ENCODE assay signal across 9 cellular contexts in genomic region chr4:602559-602942, GRCh38. TPM values are rescaled to one million over a fixed set of nuclear protein-coding genes. Genes with fewer than 3 reads are reported as not detected.
DNase-seq lines count a peak whose midpoint lies in the region; ATAC-seq and TF ChIP-seq lines count a peak whose summit lies in the region.
"Had no signal": no experiment of that assay in that cellular context is flagged by ENCODE, and none has a peak within 500 bp of the region (broad histone marks: within the 10 kb centered on the region; RNA-seq: fewer than 3 reads in every experiment).

No MANE protein-coding gene starts in this region.

- no peak for ATAC-seq in HG03280 (IDR thresholded peaks at IDR 0.05; ENCODE audit: unreplicated experiment)

- TF ChIP-seq CTCF in progenitor cell of endocrine pancreas (IDR thresholded peaks at IDR 0.05; ENCODE audit: unreplicated experiment), result peak; percentile 82

- H3K36me3 Mint-ChIP-seq in progenitor cell of endocrine pancreas (ENCODE audit: insufficient read depth), result no peaks in the 10 kb centered on the region

- H3K4me1 Mint-ChIP-seq in progenitor cell of endocrine pancreas (ENCODE audit: low read depth), result no peaks in the 10 kb centered on the region

- no peak overlapping the region for H3K4me3 Mint-ChIP-seq in progenitor cell of endocrine pancreas (ENCODE audit: low read depth)

- peak; percentile 56 for DNase-seq in COR-L47 (lab: John Stamatoyannopoulos, UW)
- peak; percentile 35 for DNase-seq in LoVo (ENCODE audit: low spot score)
- DNase-seq in activated CD4-positive, alpha-beta T cell treated with anti-CD3 and anti-CD28 coated beads, Interleukin-2, amount 50 U/mL, for 1 hour, result peak; percentile 43
- DNase-seq in erythroblast (lab: John Stamatoyannopoulos, UW), result peak; percentile 45 to 68
- peak; percentile 85 for DNase-seq in progenitor cell of endocrine pancreas (ENCODE audit: low spot score, unreplicated experiment)
- no peak for DNase-seq in NOMO-1 (lab: John Stamatoyannopoulos, UW; ENCODE audit: unreplicated experiment in 2 of 2)
- DNase-seq in GM03348 (ENCODE audit: low spot score), result no peak
- DNase-seq: heart left ventricle had no signal

- no peak for TF ChIP-seq POLR2A in erythroblast (IDR thresholded peaks at IDR 0.05; ENCODE audit: low read length)

- no peaks in the 10 kb centered on the region for H3K9me3 Mint-ChIP-seq in progenitor cell of endocrine pancreas (ENCODE audit: low read depth)

- H3K27ac Mint-ChIP-seq in progenitor cell of endocrine pancreas, result no peak overlapping the region

- peaks cover 42% of the 10 kb centered on the region for H3K27me3 Mint-ChIP-seq in progenitor cell of endocrine pancreas

RNA-seq across cellular contexts. Expression of gene PDE6B, which starts 22.8 kb away (rescaled TPM):
- 10.4 TPM in 2 replicates for total RNA-seq in progenitor cell of endocrine pancreas

RNA-seq across cellular contexts. Expression of gene TMEM271, which starts 26.5 kb away (rescaled TPM):
- total RNA-seq in progenitor cell of endocrine pancreas, result not detected in 2 replicates
- total RNA-seq: heart left ventricle had no signal

Comparison
In these comparisons a context has a peak if more than half of its experiments do, and no peak if none do; other contexts are left out.
1. DNase-seq: peak in COR-L47 (single experiment), LoVo (single experiment), activated CD4-positive, alpha-beta T cell treated with anti-CD3 and anti-CD28 coated beads, Interleukin-2, amount 50 U/mL, for 1 hour (single experiment), erythroblast (2 of 2) and progenitor cell of endocrine pancreas (single experiment); none in NOMO-1 (0 of 2) and GM03348 (single experiment).